In genomic region chr17:76333673-76334505, GRCh38 we compare ENCODE assay signal across 18 cellular contexts. TPM values are rescaled to one million over a fixed set of nuclear protein-coding genes. Genes with fewer than 3 reads are reported as not detected.
DNase-seq lines count a peak whose midpoint lies in the region; ATAC-seq and TF ChIP-seq lines count a peak whose summit lies in the region.
"Had no signal": no experiment of that assay in that cellular context is flagged by ENCODE, and none has a peak within 500 bp of the region (broad histone marks: within the 10 kb centered on the region; RNA-seq: fewer than 3 reads in every experiment).

No MANE protein-coding gene starts in this region.

- no peak overlapping the region for H3K4me2 ChIP-seq in neural cell (ENCODE audit: low read length)

- H3F3A ChIP-seq in neural cell (ENCODE audit: insufficient read depth, low read length, poor library complexity, severe bottlenecking): no peaks in the 10 kb centered on the region

- peak; percentile 54 for TF ChIP-seq EP300 in neural cell (conservative IDR thresholded peaks at IDR 0.05; ENCODE audit: poor library complexity, severe bottlenecking)

- H3K27ac Mint-ChIP-seq in CD4-positive, CD25-positive, alpha-beta regulatory T cell: peak overlapping the region in 2 of 3 donors; percentile 14 to 65
- peak overlapping the region in 3 of 5 experiments; percentile 32 to 63 (median 52) for H3K27ac Mint-ChIP-seq in brain

- TF ChIP-seq CTCF in brain (conservative IDR thresholded peaks at IDR 0.05) (no peak), neural cell (IDR thresholded peaks at IDR 0.05; ENCODE audit: poor library complexity, severe bottlenecking) (no peak), WERI-Rb-1 (IDR thresholded peaks at IDR 0.05; ENCODE audit: low read depth, low read length) (no peak)

- no peaks in the 10 kb centered on the region for H3K9me3 ChIP-seq in CD4-positive, CD25-positive, alpha-beta regulatory T cell (ENCODE audit: control insufficient read depth in 2 of 2, low read length in 2 of 2)
- no peaks in the 10 kb centered on the region for H3K9me3 ChIP-seq in neural cell (ENCODE audit: low read length)
- H3K9me3 ChIP-seq in WERI-Rb-1 (ENCODE audit: severe bottlenecking): no peaks in the 10 kb centered on the region
- H3K9me3 ChIP-seq: HAP-1 had no signal

- peaks cover 0 to 4% (median 2%) of the 10 kb centered on the region in 4 donors for H3K4me1 Mint-ChIP-seq in CD4-positive, CD25-positive, alpha-beta regulatory T cell
- peaks cover 24% of the 10 kb centered on the region for H3K4me1 Mint-ChIP-seq in brain

- no peaks in the 10 kb centered on the region for H3K9me3 Mint-ChIP-seq in CD4-positive, CD25-positive, alpha-beta regulatory T cell
- no peaks in the 10 kb centered on the region for H3K9me3 Mint-ChIP-seq in brain

- no peaks in the 10 kb centered on the region for H4K20me1 ChIP-seq in neural cell (ENCODE audit: insufficient read depth)

- no peak overlapping the region for H3K4me3 ChIP-seq in CD4-positive, CD25-positive, alpha-beta regulatory T cell (ENCODE audit: low read depth, low read length)
- H3K4me3 ChIP-seq in neural cell (ENCODE audit: low read length) (peak overlapping the region; percentile 38), WERI-Rb-1 (ENCODE audit: low read depth, low read length) (no peak overlapping the region)
- H3K4me3 ChIP-seq: HAP-1 had no signal

- H3K79me2 ChIP-seq in neural cell (replicated peaks; ENCODE audit: insufficient read depth, low read length): no peaks in the 10 kb centered on the region

- H2AFZ ChIP-seq in neural cell (ENCODE audit: low read depth, low read length): no peak overlapping the region

- TF ChIP-seq RAD21 in neural cell (conservative IDR thresholded peaks at IDR 0.05): no peak

- no peaks in the 10 kb centered on the region for H3K9me2 ChIP-seq in neural cell (ENCODE audit: insufficient read depth, low read length)

- no peaks in the 10 kb centered on the region for H3K27me3 ChIP-seq in CD4-positive, CD25-positive, alpha-beta regulatory T cell (ENCODE audit: control insufficient read depth, insufficient read depth, low read length)
- no peaks in the 10 kb centered on the region for H3K27me3 ChIP-seq in neural cell (ENCODE audit: insufficient read depth, low read depth, low read length)
- no peaks in the 10 kb centered on the region for H3K27me3 ChIP-seq in WERI-Rb-1 (ENCODE audit: insufficient read depth, low read depth, severe bottlenecking)

- H3K36me3 Mint-ChIP-seq in CD4-positive, CD25-positive, alpha-beta regulatory T cell: no peaks in the 10 kb centered on the region
- peaks cover 47% of the 10 kb centered on the region for H3K36me3 Mint-ChIP-seq in brain

- no peak for DNase-seq in CD4-positive, CD25-positive, alpha-beta regulatory T cell
- DNase-seq in NCI-H2227 (lab: John Stamatoyannopoulos, UW; ENCODE audit: unreplicated experiment) (peak; percentile 8), WERI-Rb-1 (no peak), DMS53 treated with DMSO at 0.1 percent for 48 hours (lab: John Stamatoyannopoulos, UW; ENCODE audit: unreplicated experiment) (no peak), NCI-H748 (lab: John Stamatoyannopoulos, UW; ENCODE audit: unreplicated experiment) (no peak)
- no peak for DNase-seq in stimulated activated naive CD8-positive, alpha-beta T cell treated with anti-CD3 and anti-CD28 coated beads, Interleukin-15, Interleukin-2, amounts not matched to agents 100 U/mL and 50 U/mL, for 24 hours
- DNase-seq: C1 segment of cervical spinal cord, DMS 273 treated with DMSO at 0.1 percent for 48 hours, EL, NCI-H1417, NCI-H1930, NCI-H2171 treated with DMSO at 0.1 percent for 48 hours, NCI-H510A, NCI-H82 had no signal

- no peak overlapping the region for H3K27ac ChIP-seq in CD4-positive, CD25-positive, alpha-beta regulatory T cell (ENCODE audit: insufficient read depth, low read length, poor library complexity, severe bottlenecking)
- H3K27ac ChIP-seq in neural cell (ENCODE audit: low read length) (peak overlapping the region; percentile 67), WERI-Rb-1 (no peak overlapping the region)
- H3K27ac ChIP-seq: HL-60 had no signal

- H3K27me3 Mint-ChIP-seq in CD4-positive, CD25-positive, alpha-beta regulatory T cell: no peaks in the 10 kb centered on the region
- no peaks in the 10 kb centered on the region for H3K27me3 Mint-ChIP-seq in brain

- H3K36me3 ChIP-seq in CD4-positive, CD25-positive, alpha-beta regulatory T cell (ENCODE audit: control insufficient read depth, insufficient read depth, low read length): peaks cover 24% of the 10 kb centered on the region
- H3K36me3 ChIP-seq in neural cell (ENCODE audit: insufficient read depth, low read length) (peaks cover 15% of the 10 kb centered on the region), WERI-Rb-1 (peaks cover 52% of the 10 kb centered on the region)

- ATAC-seq in CD4-positive, CD25-positive, alpha-beta regulatory T cell (ENCODE audit: low read depth in 2 of 2): no peak
- no peak for ATAC-seq in stimulated activated naive CD8-positive, alpha-beta T cell treated with anti-CD3 and anti-CD28 coated beads, Interleukin-15, Interleukin-2, amounts not matched to agents 100 U/mL and 50 U/mL, for 24 hours

- no peaks in the 10 kb centered on the region for H3K4me1 ChIP-seq in CD4-positive, CD25-positive, alpha-beta regulatory T cell (ENCODE audit: control insufficient read depth, insufficient read depth, low read length, poor library complexity, severe bottlenecking)
- H3K4me1 ChIP-seq: HAP-1 had no signal

- H3K4me3 Mint-ChIP-seq in CD4-positive, CD25-positive, alpha-beta regulatory T cell: no peak overlapping the region
- no peak overlapping the region for H3K4me3 Mint-ChIP-seq in brain

- H3K9ac ChIP-seq in neural cell (ENCODE audit: low read length): peak overlapping the region; percentile 31

TF ChIP-seq in neural cell, 6 proteins besides CTCF, POLR2A, EP300 and RAD21:
- TF ChIP-seq SMC3 (conservative IDR thresholded peaks at IDR 0.05; ENCODE audit: poor library complexity) (peak; percentile 36), EZH2 (IDR thresholded peaks at IDR 0.05; ENCODE audit: borderline replicate concordance, insufficient read depth, low read length, poor library complexity, severe bottlenecking) (no peak), TAF1 (IDR thresholded peaks at IDR 0.05; ENCODE audit: low read depth) (no peak), MXI1 (conservative IDR thresholded peaks at IDR 0.05; ENCODE audit: poor library complexity, severe bottlenecking) (no peak), POLR2AphosphoS5 (IDR thresholded peaks at IDR 0.05) (peak; percentile 65)
- TF ChIP-seq, protein P1, sequence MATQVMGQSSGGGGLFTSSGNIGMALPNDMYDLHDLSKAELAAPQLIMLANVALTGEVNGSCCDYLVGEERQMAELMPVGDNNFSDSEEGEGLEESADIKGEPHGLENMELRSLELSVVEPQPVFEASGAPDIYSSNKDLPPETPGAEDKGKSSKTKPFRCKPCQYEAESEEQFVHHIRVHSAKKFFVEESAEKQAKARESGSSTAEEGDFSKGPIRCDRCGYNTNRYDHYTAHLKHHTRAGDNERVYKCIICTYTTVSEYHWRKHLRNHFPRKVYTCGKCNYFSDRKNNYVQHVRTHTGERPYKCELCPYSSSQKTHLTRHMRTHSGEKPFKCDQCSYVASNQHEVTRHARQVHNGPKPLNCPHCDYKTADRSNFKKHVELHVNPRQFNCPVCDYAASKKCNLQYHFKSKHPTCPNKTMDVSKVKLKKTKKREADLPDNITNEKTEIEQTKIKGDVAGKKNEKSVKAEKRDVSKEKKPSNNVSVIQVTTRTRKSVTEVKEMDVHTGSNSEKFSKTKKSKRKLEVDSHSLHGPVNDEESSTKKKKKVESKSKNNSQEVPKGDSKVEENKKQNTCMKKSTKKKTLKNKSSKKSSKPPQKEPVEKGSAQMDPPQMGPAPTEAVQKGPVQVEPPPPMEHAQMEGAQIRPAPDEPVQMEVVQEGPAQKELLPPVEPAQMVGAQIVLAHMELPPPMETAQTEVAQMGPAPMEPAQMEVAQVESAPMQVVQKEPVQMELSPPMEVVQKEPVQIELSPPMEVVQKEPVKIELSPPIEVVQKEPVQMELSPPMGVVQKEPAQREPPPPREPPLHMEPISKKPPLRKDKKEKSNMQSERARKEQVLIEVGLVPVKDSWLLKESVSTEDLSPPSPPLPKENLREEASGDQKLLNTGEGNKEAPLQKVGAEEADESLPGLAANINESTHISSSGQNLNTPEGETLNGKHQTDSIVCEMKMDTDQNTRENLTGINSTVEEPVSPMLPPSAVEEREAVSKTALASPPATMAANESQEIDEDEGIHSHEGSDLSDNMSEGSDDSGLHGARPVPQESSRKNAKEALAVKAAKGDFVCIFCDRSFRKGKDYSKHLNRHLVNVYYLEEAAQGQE (IDR thresholded peaks at IDR 0.05; ENCODE audit: borderline replicate concordance): no peak
TF ChIP-seq in neural cell: peak in this region for 2.

RNA-seq across cellular contexts. Expression of gene PRPSAP1, which starts 19.8 kb away (rescaled TPM):
- total RNA-seq in CD4-positive, CD25-positive, alpha-beta regulatory T cell: 37.1 TPM
- 10 to 100 TPM; 41.4 to 56.1 (median 54.0) TPM for polyA plus RNA-seq in CD4-positive, CD25-positive, alpha-beta regulatory T cell
- polyA plus RNA-seq in brain (ENCODE audit: insufficient read depth, low read depth, low replicate concordance) (59.4 TPM), neural cell (73.8 and 88.0 TPM in 2 replicates)
- polyA minus RNA-seq in neural cell: 79.0 and 82.5 TPM in 2 replicates

RNA-seq across cellular contexts. Expression of gene QRICH2, which starts 25.8 kb away (rescaled TPM):
- total RNA-seq in CD4-positive, CD25-positive, alpha-beta regulatory T cell: 2.2 TPM
- under 1 TPM in 1 of 4 donors, not detected in 3; 0.50 TPM for polyA plus RNA-seq in CD4-positive, CD25-positive, alpha-beta regulatory T cell
- polyA plus RNA-seq in brain (ENCODE audit: insufficient read depth, low read depth, low replicate concordance) (1.3 TPM), neural cell (17.3 and 26.5 TPM in 2 replicates)
- 14.1 TPM in 2 replicates for polyA minus RNA-seq in neural cell

RNA-seq across cellular contexts. Expression of gene SPHK1, which starts 50.5 kb away (rescaled TPM):
- total RNA-seq in CD4-positive, CD25-positive, alpha-beta regulatory T cell: 0.52 TPM
- polyA plus RNA-seq in CD4-positive, CD25-positive, alpha-beta regulatory T cell: under 1 TPM in 2 of 4 donors, not detected in 2; 0.09 to 0.12 TPM
- polyA plus RNA-seq in brain (ENCODE audit: insufficient read depth, low read depth, low replicate concordance) (1.6 TPM), neural cell (2.4 and 2.7 TPM in 2 replicates)
- 1.9 and 2.1 TPM in 2 replicates for polyA minus RNA-seq in neural cell
